In the genomic region with DNA sequence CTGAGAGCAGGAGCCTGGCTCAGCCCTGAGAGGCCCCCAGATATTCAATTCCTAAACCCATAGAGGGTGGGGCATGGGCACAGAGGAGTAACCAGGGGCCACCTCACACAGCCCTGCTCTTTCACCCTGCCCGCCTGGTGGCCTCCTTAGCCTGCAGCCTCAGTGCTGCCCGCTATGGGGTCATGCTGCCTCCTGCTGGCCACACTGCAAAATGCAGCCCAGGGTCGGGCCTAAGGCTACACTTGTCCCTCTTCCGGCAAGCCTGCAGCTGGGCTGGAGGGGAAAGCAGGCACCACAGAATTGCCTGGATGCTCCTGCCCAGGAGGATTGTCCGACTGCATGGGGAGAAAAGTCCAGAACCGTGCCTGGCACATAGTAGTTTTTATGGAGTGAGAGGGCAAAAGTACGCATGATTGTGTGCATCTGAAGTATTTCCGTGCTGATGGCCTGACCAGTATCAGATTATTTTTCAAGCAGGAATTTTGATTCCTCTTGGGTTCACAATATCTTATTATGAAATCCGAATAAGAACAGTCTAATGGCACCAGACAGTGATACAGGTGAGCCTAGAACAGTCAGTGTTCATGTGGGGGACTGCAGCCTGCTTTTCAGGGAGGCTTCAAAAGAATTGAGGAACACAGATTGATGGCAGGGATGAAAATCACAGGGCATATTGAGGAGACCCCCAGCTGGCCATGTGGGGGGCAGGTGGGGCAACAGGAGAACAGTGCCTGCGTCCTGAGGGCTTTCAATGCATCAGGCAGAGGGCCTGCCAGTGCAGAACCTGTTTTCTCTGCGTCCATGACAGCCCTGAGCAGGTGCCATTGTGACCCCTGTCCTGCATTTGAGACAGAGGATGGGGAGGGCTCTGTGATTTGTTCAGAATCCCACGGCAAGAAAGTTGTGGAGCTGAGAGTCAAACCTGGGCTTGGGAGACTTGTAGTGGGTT, we compare ENCODE assay signal across 9 cellular contexts. TPM values are rescaled to one million over a fixed set of nuclear protein-coding genes. Genes with fewer than 3 reads are reported as not detected.
A peak's percentile ranks its signal among the peaks of the same experiment; 100 is the strongest.
DNase-seq lines count a peak whose midpoint lies in the region; ATAC-seq and TF ChIP-seq lines count a peak whose summit lies in the region.
"Had no signal": no experiment of that assay in that cellular context is flagged by ENCODE, and none has a peak within 500 bp of the region (broad histone marks: within the 10 kb centered on the region; RNA-seq: fewer than 3 reads in every experiment).

No MANE protein-coding gene starts in this region.

- peaks cover 16% of the 10 kb centered on the region for H3K4me1 Mint-ChIP-seq in activated CD4-positive, alpha-beta T cell treated with anti-CD3 and anti-CD28 coated beads, Interleukin-2, amount 10 ng/mL, durations not matched to agents 7 days and 5 days

- no peak overlapping the region for H3K9ac ChIP-seq in Loucy (ENCODE audit: low read depth, low read length, poor library complexity, severe bottlenecking)

- peaks cover 15% of the 10 kb centered on the region for H3K4me1 ChIP-seq in Loucy (ENCODE audit: insufficient read depth, low read length, poor library complexity, severe bottlenecking)

- POLR2A ChIA-PET in activated CD4-positive, alpha-beta T cell treated with anti-CD3 and anti-CD28 coated beads, Interleukin-2, amount 10 ng/mL, durations not matched to agents 7 days and 5 days (lab: Charles Lee) = no interaction called here

- no peak overlapping the region for H3K4me3 ChIP-seq in Loucy (ENCODE audit: low read length, poor library complexity, severe bottlenecking)
- H3K4me3 ChIP-seq: SK-N-MC had no signal

- H3K36me3 Mint-ChIP-seq in activated CD4-positive, alpha-beta T cell treated with anti-CD3 and anti-CD28 coated beads, Interleukin-2, amount 10 ng/mL, durations not matched to agents 7 days and 5 days (ENCODE audit: low read depth) = no peaks in the 10 kb centered on the region

- H3K4me3 Mint-ChIP-seq in activated CD4-positive, alpha-beta T cell treated with anti-CD3 and anti-CD28 coated beads, Interleukin-2, amount 10 ng/mL, durations not matched to agents 7 days and 5 days = no peak overlapping the region

- peak; percentile 74 for TF ChIP-seq CTCF in Loucy (conservative IDR thresholded peaks at IDR 0.05; ENCODE audit: low read length)

- peaks cover 3% of the 10 kb centered on the region for H4K20me1 ChIP-seq in Loucy (ENCODE audit: insufficient read depth, low read length, poor library complexity, severe bottlenecking)

- no peaks in the 10 kb centered on the region for H3K9me3 ChIP-seq in Loucy (ENCODE audit: insufficient read depth, low read depth, low read length)

- no peaks in the 10 kb centered on the region for H3F3A ChIP-seq in Loucy (ENCODE audit: low read depth)

- no peak for ATAC-seq in HG03039 (IDR thresholded peaks at IDR 0.05; ENCODE audit: unreplicated experiment)

- H2AFZ ChIP-seq in Loucy (ENCODE audit: low read length) = no peak overlapping the region

- no peaks in the 10 kb centered on the region for H3K27me3 ChIP-seq in Loucy (ENCODE audit: insufficient read depth, low read length, poor library complexity, severe bottlenecking)

- H3K27ac Mint-ChIP-seq in activated CD4-positive, alpha-beta T cell treated with anti-CD3 and anti-CD28 coated beads, Interleukin-2, amount 10 ng/mL, durations not matched to agents 7 days and 5 days = no peak overlapping the region

- H3K9me3 Mint-ChIP-seq in activated CD4-positive, alpha-beta T cell treated with anti-CD3 and anti-CD28 coated beads, Interleukin-2, amount 10 ng/mL, durations not matched to agents 7 days and 5 days = no peaks in the 10 kb centered on the region

- CTCF ChIA-PET in activated CD4-positive, alpha-beta T cell treated with anti-CD3 and anti-CD28 coated beads, Interleukin-2, amount 10 ng/mL, durations not matched to agents 7 days and 5 days (lab: Charles Lee) = interaction anchor here (0.7 to 5.0 kb wide), 11 partner anchors 9 to 402 kb away, joined by 3 to 31 read pairs (median 5); a partner anchor contains a TSS

- H3K36me3 ChIP-seq in Loucy (ENCODE audit: insufficient read depth, low read length) = no peaks in the 10 kb centered on the region

- no peaks in the 10 kb centered on the region for H3K27me3 Mint-ChIP-seq in activated CD4-positive, alpha-beta T cell treated with anti-CD3 and anti-CD28 coated beads, Interleukin-2, amount 10 ng/mL, durations not matched to agents 7 days and 5 days

- DNase-seq in C1 segment of cervical spinal cord (lab: John Stamatoyannopoulos, UW) = peak in 10 of 14 donors; percentile 21 to 78 (median 55)
- DNase-seq in GM19240 (ENCODE audit: insufficient read length, low spot score) = peak; percentile 73
- DNase-seq in activated CD4-positive, alpha-beta T cell treated with anti-CD3 and anti-CD28 coated beads, Interleukin-2, amount 10 ng/mL, durations not matched to agents 7 days and 5 days = peak; percentile 88
- peak; percentile 48 to 67 for DNase-seq in dermis microvascular lymphatic vessel endothelial cell (ENCODE audit: low read depth in 2 of 2)
- peak; percentile 74 to 83 for DNase-seq in lung microvascular endothelial cell (ENCODE audit: low read depth in 2 of 2)
- DNase-seq in stimulated activated CD8-positive, alpha-beta memory T cell treated with anti-CD3 and anti-CD28 coated beads, Interleukin-15, amount 100 ng/mL, for 1 hour (ENCODE audit: low read depth) = peak; percentile 77

- no peak overlapping the region for H3K4me2 ChIP-seq in Loucy (ENCODE audit: low read depth, low read length, poor library complexity, severe bottlenecking)

- H3K9me2 ChIP-seq in Loucy (replicated peaks; ENCODE audit: low read depth, low read length) = no peaks in the 10 kb centered on the region

- H3K79me2 ChIP-seq in Loucy (ENCODE audit: insufficient read depth, low read length) = no peaks in the 10 kb centered on the region

RNA-seq across cellular contexts. Expression of a gene that starts 51.2 kb away (rescaled TPM):
- not detected for total RNA-seq in activated CD4-positive, alpha-beta T cell treated with anti-CD3 and anti-CD28 coated beads, Interleukin-2, amount 10 ng/mL, durations not matched to agents 7 days and 5 days
- total RNA-seq in dermis microvascular lymphatic vessel endothelial cell (not detected in 2 replicates), lung microvascular endothelial cell (not detected in 2 replicates)
